3 cellular contexts compared by ENCODE assay signal in the genomic region with DNA sequence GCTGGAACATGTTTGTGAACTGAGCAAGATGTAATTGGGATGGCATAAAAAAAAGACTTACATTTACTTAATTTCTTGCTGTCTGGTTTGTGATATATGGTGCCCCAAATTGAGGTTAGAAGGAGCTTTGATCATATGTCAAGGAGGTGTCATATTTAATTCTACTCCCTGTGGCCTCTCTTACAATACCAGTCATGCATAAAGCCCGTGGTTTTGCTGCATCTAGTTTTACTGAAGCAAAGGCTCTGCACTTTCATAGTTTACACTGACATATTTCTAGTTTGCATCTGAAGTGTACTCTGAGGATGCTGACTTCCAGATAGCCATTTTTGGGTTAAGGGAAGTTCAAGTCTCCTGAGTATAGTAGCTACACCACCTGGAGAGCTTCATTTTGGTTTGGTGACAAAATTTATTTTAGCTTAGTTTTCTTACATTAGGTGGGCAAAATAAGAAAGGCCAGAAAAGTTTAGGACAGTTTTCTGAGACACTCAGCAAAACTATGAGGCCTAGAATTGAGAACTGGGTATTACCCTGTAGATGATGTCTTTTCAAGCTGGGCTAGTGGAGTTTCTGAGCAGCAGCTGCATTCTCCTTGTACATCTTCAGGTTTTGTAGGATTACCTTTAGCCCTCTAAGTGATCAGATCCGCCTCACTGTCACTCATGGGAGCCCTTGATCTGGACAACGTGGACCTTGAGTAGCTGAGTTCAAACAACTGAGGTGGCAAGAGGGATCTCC. TPM values are rescaled to one million over a fixed set of nuclear protein-coding genes. Genes with fewer than 3 reads are reported as not detected.
"Had no signal": no experiment of that assay in that cellular context is flagged by ENCODE, and none has a peak within 500 bp of the region (broad histone marks: within the 10 kb centered on the region; RNA-seq: fewer than 3 reads in every experiment).

No MANE protein-coding gene starts in this region.

RNA-seq across cellular contexts. Expression of gene FAM72C, which starts 48.4 kb away (rescaled TPM):
- total RNA-seq: bronchial epithelial cell, sciatic nerve, temporal lobe had no signal
